In the genomic region with DNA sequence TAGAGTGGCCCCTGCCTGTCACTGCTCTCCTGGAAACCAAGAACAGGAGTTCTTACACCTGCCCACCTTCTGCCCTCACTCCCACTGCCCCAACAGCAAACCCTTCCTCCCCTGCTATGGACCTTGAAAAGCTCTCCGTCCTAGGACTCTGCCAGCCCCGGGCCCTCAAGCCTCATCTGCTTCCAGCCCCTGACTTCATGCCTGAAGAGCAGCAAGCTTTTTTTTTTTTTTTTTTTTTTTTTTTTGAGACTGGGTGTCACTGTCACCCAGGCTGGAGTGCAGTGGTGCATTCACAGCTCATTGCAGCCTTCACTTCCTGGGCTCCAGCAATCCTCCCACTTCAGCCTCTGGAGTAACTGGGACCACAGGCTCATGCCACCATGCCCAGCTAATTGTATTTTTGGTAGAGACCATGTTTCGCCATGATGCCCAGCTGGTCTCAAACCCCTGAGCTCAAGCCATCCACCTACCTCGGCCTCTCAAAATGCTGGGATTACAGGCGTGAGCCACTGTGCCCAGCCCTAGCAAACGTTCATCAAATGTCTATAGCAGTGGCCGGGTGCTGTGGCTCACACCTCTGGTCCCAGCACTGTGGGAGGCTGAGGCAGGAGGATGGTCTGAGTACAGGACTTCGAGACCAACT, we compare ENCODE assay signal across 1 cellular context.
A peak's percentile ranks its signal among the peaks of the same experiment; 100 is the strongest.
TF ChIP-seq lines count a peak whose summit lies in the region.

No MANE protein-coding gene starts in this region.

TF ChIP-seq in HCT116, 20 proteins besides CTCF, POLR2A, EP300 and RAD21:
- no peak for TF ChIP-seq YY1 (IDR thresholded peaks at IDR 0.05; ENCODE audit: extremely low read depth, insufficient replicate concordance, low read depth, low read length)
- TF ChIP-seq POLR2AphosphoS5 (IDR thresholded peaks at IDR 0.05; ENCODE audit: low read depth, low read length), result peak; percentile 15; the same call in 1 of the 2 replicates
- no peak for TF ChIP-seq EZH2 (IDR thresholded peaks at IDR 0.05)
- TF ChIP-seq, protein P1, sequence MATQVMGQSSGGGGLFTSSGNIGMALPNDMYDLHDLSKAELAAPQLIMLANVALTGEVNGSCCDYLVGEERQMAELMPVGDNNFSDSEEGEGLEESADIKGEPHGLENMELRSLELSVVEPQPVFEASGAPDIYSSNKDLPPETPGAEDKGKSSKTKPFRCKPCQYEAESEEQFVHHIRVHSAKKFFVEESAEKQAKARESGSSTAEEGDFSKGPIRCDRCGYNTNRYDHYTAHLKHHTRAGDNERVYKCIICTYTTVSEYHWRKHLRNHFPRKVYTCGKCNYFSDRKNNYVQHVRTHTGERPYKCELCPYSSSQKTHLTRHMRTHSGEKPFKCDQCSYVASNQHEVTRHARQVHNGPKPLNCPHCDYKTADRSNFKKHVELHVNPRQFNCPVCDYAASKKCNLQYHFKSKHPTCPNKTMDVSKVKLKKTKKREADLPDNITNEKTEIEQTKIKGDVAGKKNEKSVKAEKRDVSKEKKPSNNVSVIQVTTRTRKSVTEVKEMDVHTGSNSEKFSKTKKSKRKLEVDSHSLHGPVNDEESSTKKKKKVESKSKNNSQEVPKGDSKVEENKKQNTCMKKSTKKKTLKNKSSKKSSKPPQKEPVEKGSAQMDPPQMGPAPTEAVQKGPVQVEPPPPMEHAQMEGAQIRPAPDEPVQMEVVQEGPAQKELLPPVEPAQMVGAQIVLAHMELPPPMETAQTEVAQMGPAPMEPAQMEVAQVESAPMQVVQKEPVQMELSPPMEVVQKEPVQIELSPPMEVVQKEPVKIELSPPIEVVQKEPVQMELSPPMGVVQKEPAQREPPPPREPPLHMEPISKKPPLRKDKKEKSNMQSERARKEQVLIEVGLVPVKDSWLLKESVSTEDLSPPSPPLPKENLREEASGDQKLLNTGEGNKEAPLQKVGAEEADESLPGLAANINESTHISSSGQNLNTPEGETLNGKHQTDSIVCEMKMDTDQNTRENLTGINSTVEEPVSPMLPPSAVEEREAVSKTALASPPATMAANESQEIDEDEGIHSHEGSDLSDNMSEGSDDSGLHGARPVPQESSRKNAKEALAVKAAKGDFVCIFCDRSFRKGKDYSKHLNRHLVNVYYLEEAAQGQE (IDR thresholded peaks at IDR 0.05; ENCODE audit: low read depth), result no peak
- TF ChIP-seq, protein P2, sequence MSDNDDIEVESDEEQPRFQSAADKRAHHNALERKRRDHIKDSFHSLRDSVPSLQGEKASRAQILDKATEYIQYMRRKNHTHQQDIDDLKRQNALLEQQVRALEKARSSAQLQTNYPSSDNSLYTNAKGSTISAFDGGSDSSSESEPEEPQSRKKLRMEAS (IDR thresholded peaks at IDR 0.05), result 0 out of 2 replicates have a peak, but pooled peaks have one; percentile 14
- TF ChIP-seq, protein P3, sequence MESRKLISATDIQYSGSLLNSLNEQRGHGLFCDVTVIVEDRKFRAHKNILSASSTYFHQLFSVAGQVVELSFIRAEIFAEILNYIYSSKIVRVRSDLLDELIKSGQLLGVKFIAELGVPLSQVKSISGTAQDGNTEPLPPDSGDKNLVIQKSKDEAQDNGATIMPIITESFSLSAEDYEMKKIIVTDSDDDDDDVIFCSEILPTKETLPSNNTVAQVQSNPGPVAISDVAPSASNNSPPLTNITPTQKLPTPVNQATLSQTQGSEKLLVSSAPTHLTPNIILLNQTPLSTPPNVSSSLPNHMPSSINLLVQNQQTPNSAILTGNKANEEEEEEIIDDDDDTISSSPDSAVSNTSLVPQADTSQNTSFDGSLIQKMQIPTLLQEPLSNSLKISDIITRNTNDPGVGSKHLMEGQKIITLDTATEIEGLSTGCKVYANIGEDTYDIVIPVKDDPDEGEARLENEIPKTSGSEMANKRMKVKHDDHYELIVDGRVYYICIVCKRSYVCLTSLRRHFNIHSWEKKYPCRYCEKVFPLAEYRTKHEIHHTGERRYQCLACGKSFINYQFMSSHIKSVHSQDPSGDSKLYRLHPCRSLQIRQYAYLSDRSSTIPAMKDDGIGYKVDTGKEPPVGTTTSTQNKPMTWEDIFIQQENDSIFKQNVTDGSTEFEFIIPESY (IDR thresholded peaks at IDR 0.05; ENCODE audit: extremely low read depth, insufficient replicate concordance, low read length), result no peak
- no peak for TF ChIP-seq TCF7L2 (IDR thresholded peaks at IDR 0.05; ENCODE audit: borderline replicate concordance, extremely low read depth, insufficient read depth, insufficient read length)
- no peak for TF ChIP-seq ELF1 (IDR thresholded peaks at IDR 0.05; ENCODE audit: borderline replicate concordance, low read depth)
